ENCODE assay signal across 24 cellular contexts in genomic region chr13:113146750-113147149, GRCh38. TPM values are rescaled to one million over a fixed set of nuclear protein-coding genes. Genes with fewer than 3 reads are reported as not detected.
"Had no signal": no experiment of that assay in that cellular context is flagged by ENCODE, and none has a peak within 500 bp of the region (broad histone marks: within the 10 kb centered on the region; RNA-seq: fewer than 3 reads in every experiment).

No MANE protein-coding gene starts in this region.

- H3K4me3 Mint-ChIP-seq: activated B cell treated with CpG ODN at 0.5 μM for 24 hours; activated naive CD4-positive, alpha-beta T cell treated with anti-CD3 and anti-CD28 coated beads, Interleukin-2, amount 10 ng/mL, durations not matched to agents 7 days and 5 days; activated naive CD8-positive, alpha-beta T cell treated with anti-CD3 and anti-CD28 coated beads, Interleukin-2, amount 50 U/mL, for 24 hours; brain; memory B cell; natural killer cell; T-helper 2 cell treated with Interferon-gamma antibody and Interleukin-4, amounts not matched to agents 5 μg/mL and 100 μg/mL, for 36 hours had no signal

- ATAC-seq: left ventricle myocardium superior, natural killer cell had no signal

- H3K36me3 Mint-ChIP-seq: activated naive CD4-positive, alpha-beta T cell treated with anti-CD3 and anti-CD28 coated beads, Interleukin-2, amount 10 ng/mL, durations not matched to agents 7 days and 5 days; brain; memory B cell; natural killer cell had no signal

- H3K9me3 Mint-ChIP-seq: activated B cell treated with CpG ODN at 0.5 μM for 24 hours; activated naive CD4-positive, alpha-beta T cell treated with anti-CD3 and anti-CD28 coated beads, Interleukin-2, amount 10 ng/mL, durations not matched to agents 7 days and 5 days; activated naive CD8-positive, alpha-beta T cell treated with anti-CD3 and anti-CD28 coated beads, Interleukin-2, amount 50 U/mL, for 24 hours; activated T-helper 2 cell treated with anti-CD3 and anti-CD28 coated beads, Interferon-gamma antibody, Interleukin-2, Interleukin-4, amounts not matched to agents 10 μg/mL and 5 μg/mL and 100 μg/mL, durations not matched to agents 14 hours and 24 hours and 36 hours; brain; memory B cell; natural killer cell; T-helper 2 cell treated with Interferon-gamma antibody and Interleukin-4, amounts not matched to agents 5 μg/mL and 100 μg/mL, for 36 hours had no signal

- DNase-seq: activated B cell treated with CpG ODN at 0.5 μM for 24 hours; activated CD4-positive, alpha-beta T cell treated with anti-CD3 and anti-CD28 coated beads for 4 hours; activated naive CD4-positive, alpha-beta T cell treated with anti-CD3 and anti-CD28 coated beads, Interleukin-2, amount 10 ng/mL, durations not matched to agents 7 days and 5 days; activated naive CD8-positive, alpha-beta T cell treated with anti-CD3 and anti-CD28 coated beads, Interleukin-2, amount 50 U/mL, for 24 hours; activated T-cell treated with anti-CD3 and anti-CD28 coated beads for 4 hours; anterior cingulate cortex; central memory CD4-positive, alpha-beta T cell; erythroblast; foreskin melanocyte; kidney glomerular epithelial cell; left ventricle myocardium superior; natural killer cell; retina; stimulated activated CD4-positive, alpha-beta T cell treated with anti-CD3 and anti-CD28 coated beads, Interleukin-12 subunit alpha, Interleukin-12 subunit beta, amount 100 ng/mL, for 4 hours; stimulated activated CD4-positive, alpha-beta T cell treated with anti-CD3 and anti-CD28 coated beads, Interleukin-1b, Interleukin-23, amount 100 ng/mL, for 48 hours; stimulated activated CD8-positive, alpha-beta memory T cell treated with anti-CD3 and anti-CD28 coated beads, Interleukin-4, amount 100 ng/mL, for 48 hours; stimulated activated naive CD4-positive, alpha-beta T cell treated with Interleukin-2 at 50 U/mL for 16 hours; SW 1271; thyroid gland had no signal

- H3K27ac Mint-ChIP-seq: activated B cell treated with CpG ODN at 0.5 μM for 24 hours; activated naive CD4-positive, alpha-beta T cell treated with anti-CD3 and anti-CD28 coated beads, Interleukin-2, amount 10 ng/mL, durations not matched to agents 7 days and 5 days; activated naive CD8-positive, alpha-beta T cell treated with anti-CD3 and anti-CD28 coated beads, Interleukin-2, amount 50 U/mL, for 24 hours; activated T-helper 2 cell treated with anti-CD3 and anti-CD28 coated beads, Interferon-gamma antibody, Interleukin-2, Interleukin-4, amounts not matched to agents 10 μg/mL and 5 μg/mL and 100 μg/mL, durations not matched to agents 14 hours and 24 hours and 36 hours; brain; memory B cell; natural killer cell; T-helper 2 cell treated with Interferon-gamma antibody and Interleukin-4, amounts not matched to agents 5 μg/mL and 100 μg/mL, for 36 hours had no signal

RNA-seq across cellular contexts. Expression of gene PROZ, which starts 11.7 kb away (rescaled TPM):
- total RNA-seq: activated B cell treated with CpG ODN at 0.5 μM for 24 hours; activated T-helper 2 cell treated with anti-CD3 and anti-CD28 coated beads, Interferon-gamma antibody, Interleukin-2, Interleukin-4, amounts not matched to agents 10 μg/mL and 5 μg/mL and 100 μg/mL, durations not matched to agents 14 hours and 24 hours and 36 hours; left ventricle myocardium superior; subcutaneous adipose tissue; thyroid gland had no signal

RNA-seq across cellular contexts. Expression of gene F10, which starts 24.2 kb away (rescaled TPM):
- total RNA-seq: activated B cell treated with CpG ODN at 0.5 μM for 24 hours; activated T-helper 2 cell treated with anti-CD3 and anti-CD28 coated beads, Interferon-gamma antibody, Interleukin-2, Interleukin-4, amounts not matched to agents 10 μg/mL and 5 μg/mL and 100 μg/mL, durations not matched to agents 14 hours and 24 hours and 36 hours; natural killer cell had no signal

RNA-seq across cellular contexts. Expression of gene F7, which starts 41.2 kb away (rescaled TPM):
- total RNA-seq: activated B cell treated with CpG ODN at 0.5 μM for 24 hours; activated T-helper 2 cell treated with anti-CD3 and anti-CD28 coated beads, Interferon-gamma antibody, Interleukin-2, Interleukin-4, amounts not matched to agents 10 μg/mL and 5 μg/mL and 100 μg/mL, durations not matched to agents 14 hours and 24 hours and 36 hours; left ventricle myocardium superior; thyroid gland had no signal
